In genomic region chr4:152394786-152395185, GRCh38 we compare ENCODE assay signal across 24 cellular contexts.
"Had no signal": no experiment of that assay in that cellular context is flagged by ENCODE, and none has a peak within 500 bp of the region (broad histone marks: within the 10 kb centered on the region; RNA-seq: fewer than 3 reads in every experiment).

No MANE protein-coding gene starts in this region.

- H3K27me3 ChIP-seq: SJCRH30 had no signal

- DNase-seq: activated CD4-positive, alpha-beta memory T cell treated with anti-CD3 and anti-CD28 coated beads, Interleukin-2, amount 10 ng/mL, durations not matched to agents 7 days and 5 days; activated CD4-positive, alpha-beta T cell treated with anti-CD3 and anti-CD28 coated beads for 1 hour; activated CD4-positive, alpha-beta T cell treated with anti-CD3 and anti-CD28 coated beads for 48 hours; activated CD4-positive, CD25-positive, alpha-beta regulatory T cell; activated CD8-positive, alpha-beta memory T cell treated with anti-CD3 and anti-CD28 coated beads for 24 hours; activated CD8-positive, alpha-beta memory T cell treated with anti-CD3 and anti-CD28 coated beads, Interleukin-2, amount 10 ng/mL, durations not matched to agents 7 days and 5 days; activated CD8-positive, alpha-beta memory T cell treated with anti-CD3 and anti-CD28 coated beads, Interleukin-2, amount 50 U/mL, for 48 hours; activated gamma-delta T cell; activated naive CD4-positive, alpha-beta T cell treated with Interleukin-2 at 50 U/mL for 16 hours; activated naive CD8-positive, alpha-beta T cell treated with anti-CD3 and anti-CD28 coated beads, Interleukin-2, amount 10 ng/mL, durations not matched to agents 7 days and 5 days; activated T-cell treated with anti-CD3 and anti-CD28 coated beads, Interleukin-2, amount 50 U/mL, for 72 hours; central memory CD4-positive, alpha-beta T cell; NCI-H1105; NCI-H1417 treated with DMSO at 0.1 percent for 48 hours; NCI-H187 treated with DMSO at 0.1 percent for 48 hours; NCI-H2081; NCI-H2171 treated with DMSO at 0.1 percent for 48 hours; NCI-H2227 treated with DMSO at 0.1 percent for 48 hours; NCI-H446; SHP77; SJCRH30; T1000; WERI-Rb-1 had no signal

- H3K9me3 ChIP-seq: SJCRH30 had no signal

- H3K36me3 ChIP-seq: SJCRH30, WERI-Rb-1 had no signal

- H3K4me1 ChIP-seq: SJCRH30 had no signal

- H3K4me3 ChIP-seq: SJCRH30, SK-N-MC had no signal

- H3K27ac ChIP-seq: SJCRH30, SK-N-MC, WERI-Rb-1 had no signal
